ENCODE assay signal across 1 cellular context in genomic region chr5:81851481-81852178, GRCh38.
TF ChIP-seq lines count a peak whose summit lies in the region.

No MANE protein-coding gene starts in this region.

TF ChIP-seq in K562, 482 proteins besides CTCF, POLR2A, EP300 and RAD21 (continued from another document and continues in another):
- TF ChIP-seq AFF1 (IDR thresholded peaks at IDR 0.05; ENCODE audit: low read depth in 1 of 2, partially characterized antibody in 2 of 2) (no peak), BHLHE40 (IDR thresholded peaks at IDR 0.05; ENCODE audit: low read length) (peak; percentile 53; the same call in 1 of the 2 replicates), LEF1 (IDR thresholded peaks at IDR 0.05) (peak; percentile 59; the same call in 1 of the 2 replicates), ZBTB5 (IDR thresholded peaks at IDR 0.05) (no peak), PPARD (CRISPR knock-in tag; IDR thresholded peaks at IDR 0.05) (no peak), MIER1 (IDR thresholded peaks at IDR 0.05; ENCODE audit: low read depth) (peak; percentile 100), CREBBP (IDR thresholded peaks at IDR 0.05; ENCODE audit: low read depth, low read length) (no peak), ZNF696 (CRISPR knock-in tag; conservative IDR thresholded peaks at IDR 0.05) (no peak), CCAR2 (IDR thresholded peaks at IDR 0.05; ENCODE audit: low read depth, low read length) (peak; percentile 16; the same call in 1 of the 2 replicates), POLR2G (IDR thresholded peaks at IDR 0.05; ENCODE audit: low read depth, low read length) (peak; percentile 78), FOXA1 (IDR thresholded peaks at IDR 0.05; ENCODE audit: borderline replicate concordance) (no peak), BCL6 (CRISPR knock-in tag; IDR thresholded peaks at IDR 0.05) (0 out of 2 replicates have a peak, but pooled peaks have one; percentile 49), RAD51 (IDR thresholded peaks at IDR 0.05; ENCODE audit: borderline replicate concordance, low read depth) (no peak), ZNF584 (CRISPR knock-in tag; IDR thresholded peaks at IDR 0.05; ENCODE audit: low read depth) (no peak), DPF2 (IDR thresholded peaks at IDR 0.05) (peak; percentile 46; the same call in 1 of the 2 replicates), GATAD2A (IDR thresholded peaks at IDR 0.05) (peak; percentile 89; the same call in 1 of the 2 replicates), NCOA1 (IDR thresholded peaks at IDR 0.05; ENCODE audit: low read depth) (peak; percentile 41; the same call in 1 of the 2 replicates), USF2 (CRISPR knock-in tag; IDR thresholded peaks at IDR 0.05) (no peak), E4F1 (CRISPR knock-in tag; IDR thresholded peaks at IDR 0.05; ENCODE audit: borderline replicate concordance) (no peak), KLF13 (tag; IDR thresholded peaks at IDR 0.05; ENCODE audit: borderline replicate concordance, low read depth) (no peak), BRF2 (IDR thresholded peaks at IDR 0.05; ENCODE audit: borderline replicate concordance, insufficient read depth, insufficient read length) (no peak), ADNP (tag; IDR thresholded peaks at IDR 0.05) (no peak), IRF9 (tag; IDR thresholded peaks at IDR 0.05) (no peak), ZNF3 (CRISPR knock-in tag; IDR thresholded peaks at IDR 0.05) (no peak), ZBTB9 (CRISPR knock-in tag; IDR thresholded peaks at IDR 0.05) (peak; percentile 57; the same call in 1 of the 2 replicates), HMGN3 (IDR thresholded peaks at IDR 0.05; ENCODE audit: borderline replicate concordance, extremely low read depth, insufficient read length, low read depth, low read length) (peak; percentile 99), GTF2E2 (tag; IDR thresholded peaks at IDR 0.05) (peak; percentile 84; the same call in 1 of the 2 replicates), MAFG (tag; conservative IDR thresholded peaks at IDR 0.05) (no peak), ZNF583 (CRISPR knock-in tag; IDR thresholded peaks at IDR 0.05) (peak; percentile 80; the same call in 1 of the 2 replicates), ZNF77 (CRISPR knock-in tag; IDR thresholded peaks at IDR 0.05) (no peak), ARID3A (IDR thresholded peaks at IDR 0.05; ENCODE audit: borderline replicate concordance, low read depth, low read length) (no peak), TFAM (CRISPR knock-in tag; conservative IDR thresholded peaks at IDR 0.05) (no peak), MECOM (CRISPR knock-in tag; IDR thresholded peaks at IDR 0.05) (no peak), TAF7 (tag; IDR thresholded peaks at IDR 0.05) (peak; percentile 74)
